10 cellular contexts compared by ENCODE assay signal in genomic region chr2:233081232-233081730, GRCh38. TPM values are rescaled to one million over a fixed set of nuclear protein-coding genes. Genes with fewer than 3 reads are reported as not detected.
DNase-seq lines count a peak whose midpoint lies in the region; ATAC-seq and TF ChIP-seq lines count a peak whose summit lies in the region.
"Had no signal": no experiment of that assay in that cellular context is flagged by ENCODE, and none has a peak within 500 bp of the region (broad histone marks: within the 10 kb centered on the region; RNA-seq: fewer than 3 reads in every experiment).

No MANE protein-coding gene starts in this region.

- H3K4me3 Mint-ChIP-seq in T-helper 1 cell treated with Interleukin-12 subunit alpha and Interleukin-12 subunit beta and Interleukin-4 antibody, amounts not matched to agents 30 μg/mL and 1 μg/mL, for 36 hours = peak overlapping the region; percentile 76

- no peaks in the 10 kb centered on the region for H3K36me3 ChIP-seq in right atrium auricular region
- H3K36me3 ChIP-seq: breast epithelium had no signal

- peaks cover 46% of the 10 kb centered on the region for H3K36me3 Mint-ChIP-seq in T-helper 1 cell treated with Interleukin-12 subunit alpha and Interleukin-12 subunit beta and Interleukin-4 antibody, amounts not matched to agents 30 μg/mL and 1 μg/mL, for 36 hours (ENCODE audit: low read depth)

- DNase-seq in coronary artery (ENCODE audit: low spot score) = peak; percentile 69
- DNase-seq in stimulated activated naive CD8-positive, alpha-beta T cell treated with anti-CD3 and anti-CD28 coated beads, Interleukin-15, Interleukin-2, amounts not matched to agents 100 U/mL and 50 U/mL, for 24 hours = peak; percentile 65
- DNase-seq in DMS153 treated with DMSO at 0.1 percent for 48 hours (lab: John Stamatoyannopoulos, UW; ENCODE audit: unreplicated experiment) = no peak
- DNase-seq in DMS53 treated with DMSO at 0.1 percent for 48 hours (lab: John Stamatoyannopoulos, UW; ENCODE audit: unreplicated experiment) = no peak
- DNase-seq in NCI-H510A treated with DMSO at 0.1 percent for 48 hours (lab: John Stamatoyannopoulos, UW) = no peak
- DNase-seq in right atrium auricular region (ENCODE audit: low spot score) = no peak
- DNase-seq: SHP77 treated with DMSO at 0.1 percent for 48 hours had no signal

- no peaks in the 10 kb centered on the region for H3K27me3 ChIP-seq in right atrium auricular region
- H3K27me3 ChIP-seq: breast epithelium had no signal

- peak; percentile 21 for ATAC-seq in GM21529 (IDR thresholded peaks at IDR 0.05; ENCODE audit: unreplicated experiment)
- peak; percentile 75 for ATAC-seq in stimulated activated naive CD8-positive, alpha-beta T cell treated with anti-CD3 and anti-CD28 coated beads, Interleukin-15, Interleukin-2, amounts not matched to agents 100 U/mL and 50 U/mL, for 24 hours

- TF ChIP-seq CTCF in coronary artery (IDR thresholded peaks at IDR 0.05) = no peak
- no peak for TF ChIP-seq CTCF in right atrium auricular region (IDR thresholded peaks at IDR 0.05)

- H3K27ac Mint-ChIP-seq in T-helper 1 cell treated with Interleukin-12 subunit alpha and Interleukin-12 subunit beta and Interleukin-4 antibody, amounts not matched to agents 30 μg/mL and 1 μg/mL, for 36 hours = peak overlapping the region; percentile 96

- no peaks in the 10 kb centered on the region for H3K9me3 ChIP-seq in right atrium auricular region
- H3K9me3 ChIP-seq: breast epithelium had no signal

- no peaks in the 10 kb centered on the region for H3K27me3 Mint-ChIP-seq in T-helper 1 cell treated with Interleukin-12 subunit alpha and Interleukin-12 subunit beta and Interleukin-4 antibody, amounts not matched to agents 30 μg/mL and 1 μg/mL, for 36 hours (ENCODE audit: low read depth)

- H3K9me3 Mint-ChIP-seq in T-helper 1 cell treated with Interleukin-12 subunit alpha and Interleukin-12 subunit beta and Interleukin-4 antibody, amounts not matched to agents 30 μg/mL and 1 μg/mL, for 36 hours = no peaks in the 10 kb centered on the region

- H3K4me3 ChIP-seq in coronary artery (no peak overlapping the region), right atrium auricular region (no peak overlapping the region)
- H3K4me3 ChIP-seq: breast epithelium had no signal

- H3K4me1 Mint-ChIP-seq in T-helper 1 cell treated with Interleukin-12 subunit alpha and Interleukin-12 subunit beta and Interleukin-4 antibody, amounts not matched to agents 30 μg/mL and 1 μg/mL, for 36 hours (ENCODE audit: low read depth) = peaks cover 67% of the 10 kb centered on the region

- peak overlapping the region in 1 of 2 donors; percentile 32 for H3K27ac ChIP-seq in coronary artery
- no peak overlapping the region for H3K27ac ChIP-seq in right atrium auricular region

- H3K4me1 ChIP-seq in right atrium auricular region = peaks cover 0 to 49% of the 10 kb centered on the region in 2 donors

RNA-seq across cellular contexts. Expression of gene INPP5D, which starts 21.1 kb away (rescaled TPM):
- total RNA-seq in right atrium auricular region = 1 to 10 TPM; 2.9 to 7.0 TPM

RNA-seq across cellular contexts. Expression of gene NEU2, which starts 48.8 kb away (rescaled TPM):
- total RNA-seq in right atrium auricular region = not detected
- total RNA-seq: breast epithelium had no signal

Comparison
In these comparisons a context has a peak if more than half of its experiments do, and no peak if none do; other contexts are left out.
1. DNase-seq: peak in coronary artery (single experiment) and stimulated activated naive CD8-positive, alpha-beta T cell treated with anti-CD3 and anti-CD28 coated beads, Interleukin-15, Interleukin-2, amounts not matched to agents 100 U/mL and 50 U/mL, for 24 hours (single experiment); none in DMS153 treated with DMSO at 0.1 percent for 48 hours (single experiment), DMS53 treated with DMSO at 0.1 percent for 48 hours (single experiment), NCI-H510A treated with DMSO at 0.1 percent for 48 hours (single experiment) and right atrium auricular region (single experiment).